8 cellular contexts compared by ENCODE assay signal in the genomic region with DNA sequence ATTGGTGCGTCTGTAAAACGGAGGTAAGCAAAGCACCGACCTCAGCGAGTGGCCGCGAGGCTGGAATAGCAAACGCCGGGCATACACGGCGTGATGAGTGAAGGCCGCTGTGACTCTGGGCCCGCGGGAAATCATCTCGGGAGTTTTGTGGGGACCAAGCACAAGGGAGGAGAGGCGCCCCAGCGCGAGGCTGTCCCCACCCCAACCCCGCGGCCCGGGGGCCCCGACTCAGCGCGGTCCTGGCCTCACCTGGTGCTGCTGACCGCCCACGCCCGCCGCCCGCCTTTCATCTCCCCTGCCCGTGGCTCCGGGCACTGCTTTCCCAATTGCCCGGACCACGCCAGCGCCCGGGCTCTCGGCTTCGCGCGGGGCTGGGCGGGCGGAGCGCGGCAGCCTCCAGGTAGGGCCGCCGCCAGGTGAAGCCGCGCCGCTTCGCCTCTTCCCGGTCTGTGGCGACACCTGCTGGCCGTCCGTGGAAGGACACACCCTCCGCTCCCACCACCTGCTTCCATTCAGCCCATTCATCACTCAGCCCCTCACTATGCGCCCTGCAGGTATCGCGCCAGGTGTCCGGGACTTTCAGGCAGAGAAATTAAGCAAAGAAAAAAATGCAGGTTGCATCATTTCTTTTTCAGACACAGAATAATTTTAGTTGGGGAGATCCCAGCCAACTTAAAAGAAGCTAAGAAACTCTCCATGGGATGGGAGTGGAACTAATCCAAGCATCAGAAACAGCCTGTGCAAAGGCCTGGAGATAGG.
DNase-seq lines count a peak whose midpoint lies in the region; ATAC-seq and TF ChIP-seq lines count a peak whose summit lies in the region.

No MANE protein-coding gene starts in this region.

- peak overlapping the region; percentile 75 for H3K4me3 Mint-ChIP-seq in nephron progenitor cell
- no peak overlapping the region for H3K4me3 Mint-ChIP-seq in stimulated activated naive CD8-positive, alpha-beta T cell treated with anti-CD3 and anti-CD28 coated beads, Interleukin-15, amount 100 ng/mL, for 72 hours

- ATAC-seq in HG02885 (IDR thresholded peaks at IDR 0.05; ENCODE audit: poor library complexity, unreplicated experiment) = peak; percentile 66
- ATAC-seq in stimulated activated naive CD8-positive, alpha-beta T cell treated with anti-CD3 and anti-CD28 coated beads, Interleukin-15, amount 100 ng/mL, for 72 hours = peak; percentile 79
- ATAC-seq in HG03039 (IDR thresholded peaks at IDR 0.05; ENCODE audit: unreplicated experiment) = no peak

- H3K36me3 Mint-ChIP-seq in nephron progenitor cell (ENCODE audit: low read depth) = peaks cover 7% of the 10 kb centered on the region

- in situ Hi-C loops in G401 (cut with HindIII; ENCODE audit: low sequenced_read_pairs) = no loop called here

- no peaks in the 10 kb centered on the region for H3K4me1 Mint-ChIP-seq in nephron progenitor cell
- H3K4me1 Mint-ChIP-seq in stimulated activated naive CD8-positive, alpha-beta T cell treated with anti-CD3 and anti-CD28 coated beads, Interleukin-15, amount 100 ng/mL, for 72 hours = no peaks in the 10 kb centered on the region

- peaks cover 60% of the 10 kb centered on the region for H3K27me3 Mint-ChIP-seq in nephron progenitor cell (ENCODE audit: low read depth, poor library complexity)
- H3K27me3 Mint-ChIP-seq in stimulated activated naive CD8-positive, alpha-beta T cell treated with anti-CD3 and anti-CD28 coated beads, Interleukin-15, amount 100 ng/mL, for 72 hours = peaks cover 76% of the 10 kb centered on the region

- TF ChIP-seq CTCF in fibroblast of mammary gland (conservative IDR thresholded peaks at IDR 0.05; ENCODE audit: control insufficient read depth, insufficient read depth, low read depth, low read length) = peak; percentile 64
- TF ChIP-seq CTCF in nephron progenitor cell (IDR thresholded peaks at IDR 0.05) = peak; percentile 97

- DNase-seq in G401 (ENCODE audit: low spot score) (peak; percentile 39), NCI-H510A treated with DMSO at 0.1 percent for 48 hours (lab: John Stamatoyannopoulos, UW) (peak; percentile 90), fibroblast of mammary gland (ENCODE audit: low read depth) (no peak), nephron progenitor cell (peak; percentile 89)
- peak; percentile 80 for DNase-seq in activated T-cell treated with anti-CD3 and anti-CD28 coated beads, Interleukin-2, amount 50 U/mL, for 1 hour
- peak; percentile 65 to 71 for DNase-seq in stimulated activated naive CD8-positive, alpha-beta T cell treated with anti-CD3 and anti-CD28 coated beads, Interleukin-15, amount 100 ng/mL, for 72 hours

- H3K9me3 Mint-ChIP-seq in nephron progenitor cell = peaks cover 26% of the 10 kb centered on the region
- peaks cover 3 to 4% of the 10 kb centered on the region in 2 donors for H3K9me3 Mint-ChIP-seq in stimulated activated naive CD8-positive, alpha-beta T cell treated with anti-CD3 and anti-CD28 coated beads, Interleukin-15, amount 100 ng/mL, for 72 hours

- no peak overlapping the region for H3K4me3 ChIP-seq in fibroblast of mammary gland (ENCODE audit: control insufficient read depth, low read depth, low read length)

- no peak overlapping the region for H3K27ac Mint-ChIP-seq in nephron progenitor cell
- no peak overlapping the region for H3K27ac Mint-ChIP-seq in stimulated activated naive CD8-positive, alpha-beta T cell treated with anti-CD3 and anti-CD28 coated beads, Interleukin-15, amount 100 ng/mL, for 72 hours
